1 cellular context compared by ENCODE assay signal in genomic region chr2:63192889-63193778, GRCh38.
TF ChIP-seq lines count a peak whose summit lies in the region.

No MANE protein-coding gene starts in this region.

TF ChIP-seq in HEK293, 187 proteins besides CTCF, POLR2A, EP300 and RAD21 (continued from another document):
- TF ChIP-seq, protein P1, sequence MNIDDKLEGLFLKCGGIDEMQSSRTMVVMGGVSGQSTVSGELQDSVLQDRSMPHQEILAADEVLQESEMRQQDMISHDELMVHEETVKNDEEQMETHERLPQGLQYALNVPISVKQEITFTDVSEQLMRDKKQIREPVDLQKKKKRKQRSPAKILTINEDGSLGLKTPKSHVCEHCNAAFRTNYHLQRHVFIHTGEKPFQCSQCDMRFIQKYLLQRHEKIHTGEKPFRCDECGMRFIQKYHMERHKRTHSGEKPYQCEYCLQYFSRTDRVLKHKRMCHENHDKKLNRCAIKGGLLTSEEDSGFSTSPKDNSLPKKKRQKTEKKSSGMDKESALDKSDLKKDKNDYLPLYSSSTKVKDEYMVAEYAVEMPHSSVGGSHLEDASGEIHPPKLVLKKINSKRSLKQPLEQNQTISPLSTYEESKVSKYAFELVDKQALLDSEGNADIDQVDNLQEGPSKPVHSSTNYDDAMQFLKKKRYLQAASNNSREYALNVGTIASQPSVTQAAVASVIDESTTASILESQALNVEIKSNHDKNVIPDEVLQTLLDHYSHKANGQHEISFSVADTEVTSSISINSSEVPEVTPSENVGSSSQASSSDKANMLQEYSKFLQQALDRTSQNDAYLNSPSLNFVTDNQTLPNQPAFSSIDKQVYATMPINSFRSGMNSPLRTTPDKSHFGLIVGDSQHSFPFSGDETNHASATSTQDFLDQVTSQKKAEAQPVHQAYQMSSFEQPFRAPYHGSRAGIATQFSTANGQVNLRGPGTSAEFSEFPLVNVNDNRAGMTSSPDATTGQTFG (tag by site-specific recombination; IDR thresholded peaks at IDR 0.05; ENCODE audit: borderline replicate concordance) = no peak
- peak; percentile 78; the same call in 1 of the 2 replicates for TF ChIP-seq TCF7L2 (IDR thresholded peaks at IDR 0.05; ENCODE audit: borderline replicate concordance, low read depth, low read length)
- no peak for TF ChIP-seq ZNF426 (tag by site-specific recombination; IDR thresholded peaks at IDR 0.05)
- TF ChIP-seq, protein P2, sequence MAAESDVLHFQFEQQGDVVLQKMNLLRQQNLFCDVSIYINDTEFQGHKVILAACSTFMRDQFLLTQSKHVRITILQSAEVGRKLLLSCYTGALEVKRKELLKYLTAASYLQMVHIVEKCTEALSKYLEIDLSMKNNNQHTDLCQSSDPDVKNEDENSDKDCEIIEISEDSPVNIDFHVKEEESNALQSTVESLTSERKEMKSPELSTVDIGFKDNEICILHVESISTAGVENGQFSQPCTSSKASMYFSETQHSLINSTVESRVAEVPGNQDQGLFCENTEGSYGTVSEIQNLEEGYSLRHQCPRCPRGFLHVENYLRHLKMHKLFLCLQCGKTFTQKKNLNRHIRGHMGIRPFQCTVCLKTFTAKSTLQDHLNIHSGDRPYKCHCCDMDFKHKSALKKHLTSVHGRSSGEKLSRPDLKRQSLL (tag by site-specific recombination; IDR thresholded peaks at IDR 0.05) = no peak
- no peak for TF ChIP-seq ZNF596 (tag by site-specific recombination; IDR thresholded peaks at IDR 0.05)
- TF ChIP-seq ZNF529 (tag by site-specific recombination; IDR thresholded peaks at IDR 0.05; ENCODE audit: insufficient replicate concordance) = no peak
- TF ChIP-seq FEZF1 (tag by site-specific recombination; IDR thresholded peaks at IDR 0.05) = peak; percentile 37; the same call in 1 of the 2 replicates
